In the genomic region with DNA sequence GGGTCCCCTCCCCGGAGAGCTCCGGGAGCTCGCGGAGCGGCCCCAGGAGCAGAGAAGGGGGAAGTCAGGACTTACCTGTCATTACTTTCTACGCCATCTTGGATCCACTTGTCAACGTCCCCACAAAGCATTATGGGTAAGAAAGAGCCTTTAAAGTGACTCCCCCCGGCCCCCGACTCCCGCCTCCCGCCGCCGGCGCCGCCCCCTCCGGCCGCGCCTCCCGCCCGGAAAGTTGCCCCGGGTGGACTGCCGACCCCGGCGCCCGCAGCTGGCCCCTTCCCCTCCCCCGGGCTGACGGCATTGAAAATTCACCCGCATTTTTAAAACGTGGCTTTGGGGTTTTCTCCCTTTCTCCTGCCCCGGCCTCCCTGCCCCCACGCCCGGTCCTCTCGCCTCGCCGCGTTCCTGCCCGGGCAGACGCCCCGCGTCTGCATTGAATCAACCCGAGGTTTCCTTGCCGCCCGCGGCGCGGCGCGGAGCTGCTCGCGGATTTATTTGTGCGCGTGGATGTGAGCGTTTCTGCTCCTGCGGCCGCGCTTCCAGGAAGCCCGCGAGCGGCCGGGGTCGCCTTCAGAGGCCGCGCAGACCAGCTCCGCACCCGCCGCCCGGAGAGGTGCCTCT, we compare ENCODE assay signal across 8 cellular contexts. TPM values are rescaled to one million over a fixed set of nuclear protein-coding genes. Genes with fewer than 3 reads are reported as not detected.
A peak's percentile ranks its signal among the peaks of the same experiment; 100 is the strongest.
DNase-seq lines count a peak whose midpoint lies in the region; ATAC-seq and TF ChIP-seq lines count a peak whose summit lies in the region.

A gene with protein sequence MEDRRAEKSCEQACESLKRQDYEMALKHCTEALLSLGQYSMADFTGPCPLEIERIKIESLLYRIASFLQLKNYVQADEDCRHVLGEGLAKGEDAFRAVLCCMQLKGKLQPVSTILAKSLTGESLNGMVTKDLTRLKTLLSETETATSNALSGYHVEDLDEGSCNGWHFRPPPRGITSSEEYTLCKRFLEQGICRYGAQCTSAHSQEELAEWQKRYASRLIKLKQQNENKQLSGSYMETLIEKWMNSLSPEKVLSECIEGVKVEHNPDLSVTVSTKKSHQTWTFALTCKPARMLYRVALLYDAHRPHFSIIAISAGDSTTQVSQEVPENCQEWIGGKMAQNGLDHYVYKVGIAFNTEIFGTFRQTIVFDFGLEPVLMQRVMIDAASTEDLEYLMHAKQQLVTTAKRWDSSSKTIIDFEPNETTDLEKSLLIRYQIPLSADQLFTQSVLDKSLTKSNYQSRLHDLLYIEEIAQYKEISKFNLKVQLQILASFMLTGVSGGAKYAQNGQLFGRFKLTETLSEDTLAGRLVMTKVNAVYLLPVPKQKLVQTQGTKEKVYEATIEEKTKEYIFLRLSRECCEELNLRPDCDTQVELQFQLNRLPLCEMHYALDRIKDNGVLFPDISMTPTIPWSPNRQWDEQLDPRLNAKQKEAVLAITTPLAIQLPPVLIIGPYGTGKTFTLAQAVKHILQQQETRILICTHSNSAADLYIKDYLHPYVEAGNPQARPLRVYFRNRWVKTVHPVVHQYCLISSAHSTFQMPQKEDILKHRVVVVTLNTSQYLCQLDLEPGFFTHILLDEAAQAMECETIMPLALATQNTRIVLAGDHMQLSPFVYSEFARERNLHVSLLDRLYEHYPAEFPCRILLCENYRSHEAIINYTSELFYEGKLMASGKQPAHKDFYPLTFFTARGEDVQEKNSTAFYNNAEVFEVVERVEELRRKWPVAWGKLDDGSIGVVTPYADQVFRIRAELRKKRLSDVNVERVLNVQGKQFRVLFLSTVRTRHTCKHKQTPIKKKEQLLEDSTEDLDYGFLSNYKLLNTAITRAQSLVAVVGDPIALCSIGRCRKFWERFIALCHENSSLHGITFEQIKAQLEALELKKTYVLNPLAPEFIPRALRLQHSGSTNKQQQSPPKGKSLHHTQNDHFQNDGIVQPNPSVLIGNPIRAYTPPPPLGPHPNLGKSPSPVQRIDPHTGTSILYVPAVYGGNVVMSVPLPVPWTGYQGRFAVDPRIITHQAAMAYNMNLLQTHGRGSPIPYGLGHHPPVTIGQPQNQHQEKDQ (N-terminal part only) (minus strand): TSS at position 124 of the 621 bp plus-strand sequence. CDS start 26,392 bp downstream, outside the sequence.

- peaks cover 4% of the 10 kb centered on the region for H3K27me3 Mint-ChIP-seq in activated T-helper 1 cell treated with anti-CD3 and anti-CD28 coated beads, Interleukin-12 subunit alpha, Interleukin-12 subunit beta, Interleukin-2, Interleukin-4 antibody, amounts not matched to agents 30 ng/mL and 10 ng/mL and 1 ng/mL, durations not matched to agents 14 hours and 24 hours and 36 hours (ENCODE audit: insufficient read depth)
- H3K27me3 Mint-ChIP-seq in naive thymus-derived CD4-positive, alpha-beta T cell = peaks cover 0 to 5% (median 0%) of the 10 kb centered on the region in 5 donors
- peaks cover 11 to 19% of the 10 kb centered on the region in 2 donors for H3K27me3 Mint-ChIP-seq in stimulated activated naive B cell treated with anti-CD40 and anti-IgM and Interleukin-4, amounts not matched to agents 10 μg/mL and 1 μg/mL and 100 μg/mL, for 72 hours

- H3K4me3 Mint-ChIP-seq in activated T-helper 1 cell treated with anti-CD3 and anti-CD28 coated beads, Interleukin-12 subunit alpha, Interleukin-12 subunit beta, Interleukin-2, Interleukin-4 antibody, amounts not matched to agents 30 ng/mL and 10 ng/mL and 1 ng/mL, durations not matched to agents 14 hours and 24 hours and 36 hours = peak within 1 kb of the TSS; percentile 89
- H3K4me3 Mint-ChIP-seq in naive thymus-derived CD4-positive, alpha-beta T cell = peak within 1 kb of the TSS; percentile 87 to 95 (median 90)
- peak within 1 kb of the TSS; percentile 88 to 92 for H3K4me3 Mint-ChIP-seq in stimulated activated naive B cell treated with anti-CD40 and anti-IgM and Interleukin-4, amounts not matched to agents 10 μg/mL and 1 μg/mL and 100 μg/mL, for 72 hours

- DNase-seq in COLO668 (lab: John Stamatoyannopoulos, UW; ENCODE audit: unreplicated experiment) = peak; percentile 54
- DNase-seq in LNCaP clone FGC (ENCODE audit: low read depth) = peak; percentile 54
- peak; percentile 82 for DNase-seq in RWPE1 (ENCODE audit: low spot score)
- peak; percentile 70 for DNase-seq in activated T-helper 1 cell treated with anti-CD3 and anti-CD28 coated beads, Interleukin-12 subunit alpha, Interleukin-12 subunit beta, Interleukin-2, Interleukin-4 antibody, amounts not matched to agents 30 ng/mL and 10 ng/mL and 1 ng/mL, durations not matched to agents 14 hours and 24 hours and 36 hours (ENCODE audit: low spot score)
- DNase-seq in fibroblast of lung (ENCODE audit: low read depth in 2 of 2) = peak; percentile 81 to 84
- DNase-seq in naive thymus-derived CD4-positive, alpha-beta T cell = peak; percentile 45 to 81 (median 79)
- peak; percentile 59 for DNase-seq in stimulated activated naive B cell treated with anti-CD40 and anti-IgM and Interleukin-4, amounts not matched to agents 10 μg/mL and 1 μg/mL and 100 μg/mL, for 72 hours

- peaks cover 45% of the 10 kb centered on the region for H3K4me1 Mint-ChIP-seq in activated T-helper 1 cell treated with anti-CD3 and anti-CD28 coated beads, Interleukin-12 subunit alpha, Interleukin-12 subunit beta, Interleukin-2, Interleukin-4 antibody, amounts not matched to agents 30 ng/mL and 10 ng/mL and 1 ng/mL, durations not matched to agents 14 hours and 24 hours and 36 hours (ENCODE audit: low read depth)
- H3K4me1 Mint-ChIP-seq in naive thymus-derived CD4-positive, alpha-beta T cell = peaks cover 31 to 53% (median 49%) of the 10 kb centered on the region in 7 donors
- peaks cover 16 to 29% of the 10 kb centered on the region in 2 donors for H3K4me1 Mint-ChIP-seq in stimulated activated naive B cell treated with anti-CD40 and anti-IgM and Interleukin-4, amounts not matched to agents 10 μg/mL and 1 μg/mL and 100 μg/mL, for 72 hours

- H3K4me3 ChIP-seq in LNCaP clone FGC (ENCODE audit: low read depth, low read length) = peak within 1 kb of the TSS; percentile 90
- peak within 1 kb of the TSS; percentile 78 to 92 (median 86) for H3K4me3 ChIP-seq in fibroblast of lung (replicated peaks in 1 of 4; ENCODE audit: control extremely low read depth in 1 of 4, insufficient read depth in 1 of 4, low read depth in 3 of 4, low read length in 4 of 4)
- H3K4me3 ChIP-seq in naive thymus-derived CD4-positive, alpha-beta T cell (ENCODE audit: low read length) = peak within 1 kb of the TSS; percentile 83

- H3K9me3 ChIP-seq in fibroblast of lung (ENCODE audit: control insufficient read depth, insufficient read depth, low read depth, low read length) = no peaks in the 10 kb centered on the region
- no peaks in the 10 kb centered on the region for H3K9me3 ChIP-seq in naive thymus-derived CD4-positive, alpha-beta T cell (ENCODE audit: control insufficient read depth in 2 of 3, low read length in 3 of 3)

- intact Hi-C loops in activated T-helper 1 cell treated with anti-CD3 and anti-CD28 coated beads, Interleukin-12 subunit alpha, Interleukin-12 subunit beta, Interleukin-2, Interleukin-4 antibody, amounts not matched to agents 30 ng/mL and 10 ng/mL and 1 ng/mL, durations not matched to agents 14 hours and 24 hours and 36 hours (cut with micrococcal nuclease) = loop anchor here (1.0 to 10.0 kb wide), 6 partner anchors 13 to 580 kb away; a partner anchor contains a TSS
- intact Hi-C loops in naive thymus-derived CD4-positive, alpha-beta T cell (cut with micrococcal nuclease) = loop anchor here (1.0 to 10.0 kb wide), 9 partner anchors 13 to 790 kb away; a partner anchor contains a TSS

- H3K27ac ChIP-seq in RWPE1 (peak within 1 kb of the TSS; percentile 100), fibroblast of lung (ENCODE audit: insufficient read depth, low read length) (peak within 1 kb of the TSS; percentile 57)
- peak within 1 kb of the TSS; percentile 84 for H3K27ac ChIP-seq in naive thymus-derived CD4-positive, alpha-beta T cell (ENCODE audit: low read depth, low read length)

- peak within 1 kb of the TSS; percentile 78 for H3K27ac Mint-ChIP-seq in activated T-helper 1 cell treated with anti-CD3 and anti-CD28 coated beads, Interleukin-12 subunit alpha, Interleukin-12 subunit beta, Interleukin-2, Interleukin-4 antibody, amounts not matched to agents 30 ng/mL and 10 ng/mL and 1 ng/mL, durations not matched to agents 14 hours and 24 hours and 36 hours
- H3K27ac Mint-ChIP-seq in naive thymus-derived CD4-positive, alpha-beta T cell = peak within 1 kb of the TSS; percentile 81 to 96 (median 90)
- peak within 1 kb of the TSS; percentile 94 for H3K27ac Mint-ChIP-seq in stimulated activated naive B cell treated with anti-CD40 and anti-IgM and Interleukin-4, amounts not matched to agents 10 μg/mL and 1 μg/mL and 100 μg/mL, for 72 hours

- peak within 1 kb of the TSS; percentile 89 for H3K9ac ChIP-seq in fibroblast of lung (ENCODE audit: insufficient read depth, low read length)

- H3K4me2 ChIP-seq in fibroblast of lung (ENCODE audit: extremely low read depth, insufficient read depth, low read length) = peak within 1 kb of the TSS; percentile 99

- H3K27me3 ChIP-seq in fibroblast of lung (ENCODE audit: control insufficient read depth, insufficient read depth, low read length) = no peaks in the 10 kb centered on the region
- no peaks in the 10 kb centered on the region for H3K27me3 ChIP-seq in naive thymus-derived CD4-positive, alpha-beta T cell (ENCODE audit: control insufficient read depth in 2 of 2, insufficient read depth in 2 of 2, low read length in 2 of 2)

- H4K20me1 ChIP-seq in fibroblast of lung (ENCODE audit: control insufficient read depth, extremely low read depth, insufficient read depth, low read length) = no peaks in the 10 kb centered on the region

- H3K4me1 ChIP-seq in fibroblast of lung (ENCODE audit: control insufficient read depth, extremely low read depth, insufficient read depth, low read length) = peaks cover 6% of the 10 kb centered on the region
- H3K4me1 ChIP-seq in naive thymus-derived CD4-positive, alpha-beta T cell (ENCODE audit: control insufficient read depth in 2 of 2, insufficient read depth in 2 of 2, low read length in 2 of 2) = peaks cover 11 to 49% of the 10 kb centered on the region in 2 donors

- H3K36me3 Mint-ChIP-seq in activated T-helper 1 cell treated with anti-CD3 and anti-CD28 coated beads, Interleukin-12 subunit alpha, Interleukin-12 subunit beta, Interleukin-2, Interleukin-4 antibody, amounts not matched to agents 30 ng/mL and 10 ng/mL and 1 ng/mL, durations not matched to agents 14 hours and 24 hours and 36 hours (ENCODE audit: low read depth) = peaks cover 18% of the 10 kb centered on the region
- H3K36me3 Mint-ChIP-seq in naive thymus-derived CD4-positive, alpha-beta T cell = peaks cover 0 to 15% (median 6%) of the 10 kb centered on the region in 5 donors
- peaks cover 4 to 5% of the 10 kb centered on the region in 2 donors for H3K36me3 Mint-ChIP-seq in stimulated activated naive B cell treated with anti-CD40 and anti-IgM and Interleukin-4, amounts not matched to agents 10 μg/mL and 1 μg/mL and 100 μg/mL, for 72 hours

- H3K36me3 ChIP-seq in fibroblast of lung (ENCODE audit: control insufficient read depth, insufficient read depth, low read length) = no peaks in the 10 kb centered on the region
- H3K36me3 ChIP-seq in naive thymus-derived CD4-positive, alpha-beta T cell (ENCODE audit: control insufficient read depth in 2 of 3, insufficient read depth in 3 of 3, low read length in 3 of 3) = peaks cover 0 to 10% (median 8%) of the 10 kb centered on the region in 3 experiments

- H3K9me3 Mint-ChIP-seq in activated T-helper 1 cell treated with anti-CD3 and anti-CD28 coated beads, Interleukin-12 subunit alpha, Interleukin-12 subunit beta, Interleukin-2, Interleukin-4 antibody, amounts not matched to agents 30 ng/mL and 10 ng/mL and 1 ng/mL, durations not matched to agents 14 hours and 24 hours and 36 hours = no peaks in the 10 kb centered on the region
- H3K9me3 Mint-ChIP-seq in naive thymus-derived CD4-positive, alpha-beta T cell = peaks cover 0 to 1% (median 0%) of the 10 kb centered on the region in 11 donors
- no peaks in the 10 kb centered on the region for H3K9me3 Mint-ChIP-seq in stimulated activated naive B cell treated with anti-CD40 and anti-IgM and Interleukin-4, amounts not matched to agents 10 μg/mL and 1 μg/mL and 100 μg/mL, for 72 hours

- CTCF ChIA-PET in RWPE1 (lab: Yijun Ruan, JAX) = interaction anchor here (0.6 kb wide), 1 partner anchor 51 kb away, joined by 3 read pairs; no protein-coding TSS in a partner anchor
- CTCF ChIA-PET in naive thymus-derived CD4-positive, alpha-beta T cell (lab: Charles Lee) = no interaction called here

- ATAC-seq in GM21717 (IDR thresholded peaks at IDR 0.05; ENCODE audit: unreplicated experiment) = peak; percentile 54
- peak; percentile 89 for ATAC-seq in naive thymus-derived CD4-positive, alpha-beta T cell
- ATAC-seq in stimulated activated naive B cell treated with anti-CD40 and anti-IgM and Interleukin-4, amounts not matched to agents 10 μg/mL and 1 μg/mL and 100 μg/mL, for 72 hours (replicated peaks) = peak; percentile 86 to 89

- TF ChIP-seq CTCF in LNCaP clone FGC (IDR thresholded peaks at IDR 0.05; ENCODE audit: control insufficient read depth, extremely low read depth, insufficient read depth) = no peak
- TF ChIP-seq CTCF in RWPE1 (conservative IDR thresholded peaks at IDR 0.05; ENCODE audit: low read depth) = no peak
- TF ChIP-seq CTCF in fibroblast of lung (conservative IDR thresholded peaks at IDR 0.05 in 1 of 2, IDR thresholded peaks at IDR 0.05 in 1 of 2; ENCODE audit: low read depth in 1 of 2, low read length in 2 of 2) = no peak

- H2AFZ ChIP-seq in fibroblast of lung (ENCODE audit: low read length) = peak within 1 kb of the TSS; percentile 60

- peaks cover 36% of the 10 kb centered on the region for H3K79me2 ChIP-seq in fibroblast of lung (ENCODE audit: control insufficient read depth, insufficient read depth, low read length)

- POLR2A ChIA-PET in RWPE1 (lab: Yijun Ruan, JAX; ENCODE audit: low non-redundant PET) = no interaction called here
- POLR2A ChIA-PET in naive thymus-derived CD4-positive, alpha-beta T cell (lab: Charles Lee) = interaction anchor here (0.6 to 1.5 kb wide), 3 partner anchors 12 to 121 kb away, joined by 3 to 4 read pairs (median 4); no protein-coding TSS in a partner anchor

RNA-seq across cellular contexts. Expression of the gene that starts here (rescaled TPM):
- total RNA-seq in activated T-helper 1 cell treated with anti-CD3 and anti-CD28 coated beads, Interleukin-12 subunit alpha, Interleukin-12 subunit beta, Interleukin-2, Interleukin-4 antibody, amounts not matched to agents 30 ng/mL and 10 ng/mL and 1 ng/mL, durations not matched to agents 14 hours and 24 hours and 36 hours = 65.8 and 70.4 TPM in 2 replicates
- 28.1 and 39.8 TPM in 2 replicates for total RNA-seq in fibroblast of lung
- polyA plus RNA-seq in fibroblast of lung = 14.1 and 18.9 TPM in 2 replicates
- 5.3 and 10.2 TPM in 2 replicates for polyA plus RNA-seq in fibroblast of lung (2012)
- polyA minus RNA-seq in fibroblast of lung (ENCODE audit: low replicate concordance) = 16.3 and 21.7 TPM in 2 replicates
- 100 to 1,000 TPM in 1 of 5 experiments, 10 to 100 TPM in 4; 68.6 to 114 (median 89.3) TPM for total RNA-seq in naive thymus-derived CD4-positive, alpha-beta T cell
- 10 to 100 TPM; 44.8 to 57.6 TPM for polyA plus RNA-seq in naive thymus-derived CD4-positive, alpha-beta T cell

Comparison
In these comparisons a context has a peak if more than half of its experiments do, and no peak if none do; other contexts are left out.
1. Peak in every context shown above with its lines: DNase-seq, ATAC-seq, H3K4me3 ChIP-seq and H3K27ac ChIP-seq.